Comparison of ENCODE assay signal across 17 cellular contexts in genomic region chr13:89746554-89746953, GRCh38.
DNase-seq lines count a peak whose midpoint lies in the region; ATAC-seq and TF ChIP-seq lines count a peak whose summit lies in the region.
"Had no signal": no experiment of that assay in that cellular context is flagged by ENCODE, and none has a peak within 500 bp of the region (broad histone marks: within the 10 kb centered on the region; RNA-seq: fewer than 3 reads in every experiment).

No MANE protein-coding gene starts in this region.

- H3K36me3 ChIP-seq in GM23338 (ENCODE audit: insufficient read depth) (no peaks in the 10 kb centered on the region), neural progenitor cell (no peaks in the 10 kb centered on the region), left ventricle myocardium inferior (no peaks in the 10 kb centered on the region)
- no peaks in the 10 kb centered on the region for H3K36me3 ChIP-seq in CD8-positive, alpha-beta memory T cell (ENCODE audit: insufficient read depth, low read length)

- H3K27me3 ChIP-seq in GM23338 (ENCODE audit: insufficient read depth): no peaks in the 10 kb centered on the region
- H3K27me3 ChIP-seq in neural progenitor cell: no peaks in the 10 kb centered on the region
- no peaks in the 10 kb centered on the region for H3K27me3 ChIP-seq in CD8-positive, alpha-beta memory T cell (ENCODE audit: insufficient read depth, low read length, poor library complexity, severe bottlenecking)
- no peaks in the 10 kb centered on the region for H3K27me3 ChIP-seq in left ventricle myocardium inferior (ENCODE audit: low read depth)

- H3K9me3 Mint-ChIP-seq in GM23338 (no peaks in the 10 kb centered on the region), WTC11 (no peaks in the 10 kb centered on the region), neural progenitor cell (no peaks in the 10 kb centered on the region)
- H3K9me3 Mint-ChIP-seq in CD8-positive, alpha-beta memory T cell: peaks cover 0 to 30% (median 11%) of the 10 kb centered on the region in 5 donors

- TF ChIP-seq CTCF in GM23338 (conservative IDR thresholded peaks at IDR 0.05; ENCODE audit: low read depth in 2 of 2) (no peak), WTC11 (IDR thresholded peaks at IDR 0.05) (no peak), neural progenitor cell (IDR thresholded peaks at IDR 0.05) (no peak), left ventricle myocardium inferior (IDR thresholded peaks at IDR 0.05; ENCODE audit: borderline replicate concordance) (no peak)

- H2AFZ ChIP-seq in GM23338 (no peak overlapping the region; the same call in 1 of the 2 replicates), neural progenitor cell (replicated peaks) (no peak overlapping the region)
- H2AFZ ChIP-seq: GM23248 had no signal

- H3K9me2 ChIP-seq in GM23338 (ENCODE audit: insufficient read depth): no peaks in the 10 kb centered on the region

- H3K27ac Mint-ChIP-seq in GM23338 (peak overlapping the region; percentile 81), WTC11 (no peak overlapping the region), neural progenitor cell (no peak overlapping the region)
- no peak overlapping the region for H3K27ac Mint-ChIP-seq in CD8-positive, alpha-beta memory T cell

- H3K4me1 Mint-ChIP-seq in GM23338 (peaks cover 8% of the 10 kb centered on the region; the same call in 2 of the 3 replicates), WTC11 (peaks cover 13% of the 10 kb centered on the region), neural progenitor cell (peaks cover 3% of the 10 kb centered on the region)
- H3K4me1 Mint-ChIP-seq in CD8-positive, alpha-beta memory T cell: no peaks in the 10 kb centered on the region

- H3K4me2 ChIP-seq in GM23338 (0 out of 2 replicates have a peak overlapping the region, but pooled peaks have one; percentile 9), neural progenitor cell (peak overlapping the region; percentile 33)
- H3K4me2 ChIP-seq: KMS-11 had no signal

- peaks cover 3% of the 10 kb centered on the region; the same call in 1 of the 2 replicates for H3K4me1 ChIP-seq in GM23338 (ENCODE audit: insufficient read depth)
- H3K4me1 ChIP-seq in neural progenitor cell: peaks cover 7% of the 10 kb centered on the region
- H3K4me1 ChIP-seq in CD8-positive, alpha-beta memory T cell (ENCODE audit: insufficient read depth, low read length): no peaks in the 10 kb centered on the region
- no peaks in the 10 kb centered on the region for H3K4me1 ChIP-seq in left ventricle myocardium inferior
- H3K4me1 ChIP-seq: Caco-2 had no signal

- no peaks in the 10 kb centered on the region for H3F3A ChIP-seq in GM23338 (replicated peaks; ENCODE audit: low read depth)
- H3F3A ChIP-seq in neural progenitor cell (ENCODE audit: low read depth): no peaks in the 10 kb centered on the region

- DNase-seq in GM23338 (ENCODE audit: low spot score) (peak; percentile 19), NCI-H524 (lab: John Stamatoyannopoulos, UW) (peak; percentile 62 to 87), WTC11 (ENCODE audit: low spot score) (no peak), neural progenitor cell (ENCODE audit: low spot score) (peak; percentile 51), putamen (ENCODE audit: low spot score) (no peak), NCI-H1694 (lab: John Stamatoyannopoulos, UW) (no peak), left ventricle myocardium inferior (no peak)
- DNase-seq in CD8-positive, alpha-beta memory T cell: no peak
- DNase-seq: ACHN, AML-193, Caco-2, DMS79, GM23248, NCI-H1092 treated with DMSO at 0.1 percent for 48 hours had no signal

- H3K79me2 ChIP-seq in GM23338 (replicated peaks; ENCODE audit: insufficient read depth): no peaks in the 10 kb centered on the region
- no peaks in the 10 kb centered on the region for H3K79me2 ChIP-seq in neural progenitor cell (ENCODE audit: low read depth)

- H3K9me3 ChIP-seq in neural progenitor cell (ENCODE audit: low read depth): no peaks in the 10 kb centered on the region
- no peaks in the 10 kb centered on the region for H3K9me3 ChIP-seq in CD8-positive, alpha-beta memory T cell (ENCODE audit: low read length)
- H3K9me3 ChIP-seq in left ventricle myocardium inferior (replicated peaks): no peaks in the 10 kb centered on the region
- H3K9me3 ChIP-seq: Caco-2 had no signal

- H3K9ac ChIP-seq in neural progenitor cell: no peak overlapping the region
- H3K9ac ChIP-seq: GM23248, KMS-11 had no signal

- no peak overlapping the region for H3K4me3 ChIP-seq in GM23338
- H3K4me3 ChIP-seq in neural progenitor cell: no peak overlapping the region
- no peak overlapping the region for H3K4me3 ChIP-seq in CD8-positive, alpha-beta memory T cell (ENCODE audit: low read length)
- no peak overlapping the region for H3K4me3 ChIP-seq in left ventricle myocardium inferior
- H3K4me3 ChIP-seq: GM23248, SK-N-MC had no signal

- intact Hi-C loops in left ventricle myocardium inferior (cut with micrococcal nuclease): no loop called here

- POLR2A ChIA-PET in WTC11 (lab: Charles Lee): no interaction called here
- POLR2A ChIA-PET in CD8-positive, alpha-beta memory T cell (lab: Charles Lee): no interaction called here

- CTCF ChIA-PET in WTC11 (lab: Charles Lee): no interaction called here
- CTCF ChIA-PET in CD8-positive, alpha-beta memory T cell (lab: Charles Lee): no interaction called here

- no peak overlapping the region; the same call in 1 of the 2 replicates for H3K27ac ChIP-seq in GM23338 (ENCODE audit: low read depth)
- peak overlapping the region; percentile 15 for H3K27ac ChIP-seq in neural progenitor cell
- no peak overlapping the region for H3K27ac ChIP-seq in CD8-positive, alpha-beta memory T cell (ENCODE audit: low read depth, low read length)
- H3K27ac ChIP-seq in left ventricle myocardium inferior (replicated peaks): no peak overlapping the region
- H3K27ac ChIP-seq: GM23248, KMS-11, SK-N-MC had no signal

- H4K20me1 ChIP-seq in GM23338 (replicated peaks; ENCODE audit: insufficient read depth) (no peaks in the 10 kb centered on the region), neural progenitor cell (ENCODE audit: low read depth) (no peaks in the 10 kb centered on the region)

- H3K4me3 Mint-ChIP-seq in GM23338 (no peak overlapping the region), WTC11 (no peak overlapping the region), neural progenitor cell (no peak overlapping the region)
- H3K4me3 Mint-ChIP-seq in CD8-positive, alpha-beta memory T cell: no peak overlapping the region

- H3K27me3 Mint-ChIP-seq in GM23338 (ENCODE audit: insufficient read depth, low read depth, poor library complexity): no peaks in the 10 kb centered on the region
- H3K27me3 Mint-ChIP-seq in WTC11 (ENCODE audit: low read depth): no peaks in the 10 kb centered on the region
- no peaks in the 10 kb centered on the region for H3K27me3 Mint-ChIP-seq in neural progenitor cell (ENCODE audit: insufficient read depth, low read depth)
- H3K27me3 Mint-ChIP-seq in CD8-positive, alpha-beta memory T cell: no peaks in the 10 kb centered on the region

- ATAC-seq in GM23338 (no peak), WTC11 (peak; percentile 53)
- ATAC-seq: Panc1 had no signal

- H3K36me3 Mint-ChIP-seq in GM23338 (ENCODE audit: low read depth) (no peaks in the 10 kb centered on the region), WTC11 (no peaks in the 10 kb centered on the region), neural progenitor cell (no peaks in the 10 kb centered on the region)
- no peaks in the 10 kb centered on the region for H3K36me3 Mint-ChIP-seq in CD8-positive, alpha-beta memory T cell

TF ChIP-seq in GM23338, 12 proteins besides CTCF, POLR2A, EP300 and RAD21 (continues in another document):
- TF ChIP-seq ETS1 (IDR thresholded peaks at IDR 0.05) (no peak), NANOG (IDR thresholded peaks at IDR 0.05; ENCODE audit: borderline replicate concordance) (no peak), CREB1 (CRISPR knock-in tag; IDR thresholded peaks at IDR 0.05; ENCODE audit: low read depth) (no peak), JUNB (IDR thresholded peaks at IDR 0.05; ENCODE audit: unreplicated experiment) (no peak), ZNF331 (CRISPR knock-in tag; IDR thresholded peaks at IDR 0.05; ENCODE audit: low read depth) (no peak), EZH2 (IDR thresholded peaks at IDR 0.05; ENCODE audit: low read depth, unreplicated experiment) (no peak), STAT1 (IDR thresholded peaks at IDR 0.05; ENCODE audit: unreplicated experiment) (no peak)

TF ChIP-seq in WTC11, 78 proteins besides CTCF, POLR2A, EP300 and RAD21 (continues in another document):
- TF ChIP-seq FOXP4 (CRISPR knock-in tag; IDR thresholded peaks at IDR 0.05): no peak
- TF ChIP-seq GABPB1 (CRISPR knock-in tag; IDR thresholded peaks at IDR 0.05): no peak
- TF ChIP-seq MAX (CRISPR knock-in tag; IDR thresholded peaks at IDR 0.05): no peak
- no peak for TF ChIP-seq ATF3 (CRISPR knock-in tag; conservative IDR thresholded peaks at IDR 0.05)
- no peak for TF ChIP-seq PREB (CRISPR knock-in tag; IDR thresholded peaks at IDR 0.05; ENCODE audit: borderline replicate concordance)

Comparison
In these comparisons a context has a peak if more than half of its experiments do, and no peak if none do; other contexts are left out.
1. DNase-seq: peak in GM23338 (single experiment), NCI-H524 (2 of 2) and neural progenitor cell (single experiment); none in WTC11 (single experiment), CD8-positive, alpha-beta memory T cell (0 of 5), putamen (single experiment), NCI-H1694 (single experiment) and left ventricle myocardium inferior (single experiment).